13 cellular contexts compared by ENCODE assay signal in the genomic region with DNA sequence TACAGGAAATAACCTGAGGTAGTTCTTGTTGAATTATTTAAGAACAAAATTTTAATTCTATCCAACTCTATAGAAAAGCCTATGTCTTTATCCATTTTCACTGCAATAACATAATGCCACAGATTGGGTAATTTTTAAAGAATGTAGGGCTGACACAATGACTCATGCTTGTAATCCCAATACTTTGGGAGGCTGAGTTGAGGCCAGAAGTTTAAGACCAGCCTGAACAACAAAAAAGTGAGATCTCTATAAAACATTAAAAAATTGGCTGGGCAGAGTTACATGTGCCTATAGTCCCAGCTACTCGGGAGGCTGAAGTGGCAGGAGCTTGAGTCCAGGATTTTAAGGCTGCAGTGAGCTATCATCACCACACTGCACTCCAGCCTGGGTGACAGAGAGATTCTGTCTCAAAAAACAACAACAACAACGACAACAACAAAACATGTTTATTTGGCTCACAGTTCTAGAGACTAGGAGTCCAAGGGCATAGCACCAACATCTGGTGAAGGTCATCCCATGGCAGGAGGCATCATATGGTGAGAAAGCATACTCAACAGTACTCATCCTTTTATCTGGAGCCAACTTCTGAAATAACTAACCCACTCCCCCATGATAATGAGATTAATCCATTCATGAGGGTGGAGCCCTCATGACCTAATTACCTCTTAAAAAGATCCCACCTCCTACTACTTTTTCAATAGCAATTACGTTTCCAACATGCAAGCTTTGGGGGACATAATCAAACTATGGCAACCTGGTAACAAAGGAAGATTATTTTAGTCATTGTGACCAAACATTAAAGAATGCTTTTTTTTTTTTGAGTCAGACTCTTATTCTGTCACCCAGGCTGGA. TPM values are rescaled to one million over a fixed set of nuclear protein-coding genes. Genes with fewer than 3 reads are reported as not detected.
A peak's percentile ranks its signal among the peaks of the same experiment; 100 is the strongest.
DNase-seq lines count a peak whose midpoint lies in the region; ATAC-seq and TF ChIP-seq lines count a peak whose summit lies in the region.
"Had no signal": no experiment of that assay in that cellular context is flagged by ENCODE, and none has a peak within 500 bp of the region (broad histone marks: within the 10 kb centered on the region; RNA-seq: fewer than 3 reads in every experiment).

No MANE protein-coding gene starts in this region.

- H3K27me3 ChIP-seq in ACC112 (ENCODE audit: insufficient read depth, low read length) = no peaks in the 10 kb centered on the region

- no peak overlapping the region for H2AFZ ChIP-seq in ACC112 (ENCODE audit: low read length, unreplicated experiment)
- H2AFZ ChIP-seq: GM23338 had no signal

- DNase-seq in HS-27A (ENCODE audit: low read depth) (peak; percentile 57), glomerular visceral epithelial cell (ENCODE audit: extremely low spot score) (peak; percentile 36), iPS-NIHi7 (ENCODE audit: extremely low spot score) (no peak), GM10266 (ENCODE audit: extremely low spot score) (no peak), SHP77 (lab: John Stamatoyannopoulos, UW) (no peak)
- DNase-seq: activated naive CD4-positive, alpha-beta T cell treated with Interleukin-2 at 50 U/mL for 16 hours; CD4-positive, alpha-beta T cell; stimulated activated naive CD8-positive, alpha-beta T cell treated with anti-CD3 and anti-CD28 coated beads, Interleukin-15, amount 100 ng/mL, for 72 hours; WERI-Rb-1 had no signal

- peaks cover 29% of the 10 kb centered on the region for H3K79me2 ChIP-seq in ACC112 (ENCODE audit: control insufficient read depth, insufficient read depth, low read length, unreplicated experiment)

- peak overlapping the region; percentile 27; the same call in 1 of the 2 replicates for H3K4me3 ChIP-seq in ACC112 (ENCODE audit: low read depth, low read length)
- H3K4me3 ChIP-seq: GM23338 had no signal

- H3K9me3 Mint-ChIP-seq in activated T-helper 17 cell treated with anti-CD3 and anti-CD28 coated beads, Interleukin-2, amount 50 U/mL, for 72 hours = no peaks in the 10 kb centered on the region
- H3K9me3 Mint-ChIP-seq: CD4-positive, alpha-beta T cell; GM23338; stimulated activated naive CD8-positive, alpha-beta T cell treated with anti-CD3 and anti-CD28 coated beads, Interleukin-15, amount 100 ng/mL, for 72 hours had no signal

- no peak for TF ChIP-seq CTCF in GM10266 (IDR thresholded peaks at IDR 0.05; ENCODE audit: control insufficient read depth, insufficient read depth, low read depth, missing control alignments)

- ATAC-seq in activated T-helper 17 cell treated with anti-CD3 and anti-CD28 coated beads, Interleukin-2, amount 50 U/mL, for 72 hours (replicated peaks) = peak; percentile 23
- ATAC-seq in HG02852 (IDR thresholded peaks at IDR 0.05; ENCODE audit: unreplicated experiment) = no peak
- ATAC-seq: GM23338; stimulated activated naive CD8-positive, alpha-beta T cell treated with anti-CD3 and anti-CD28 coated beads, Interleukin-15, amount 100 ng/mL, for 72 hours had no signal

- H3K27ac Mint-ChIP-seq in activated T-helper 17 cell treated with anti-CD3 and anti-CD28 coated beads, Interleukin-2, amount 50 U/mL, for 72 hours = no peak overlapping the region
- H3K27ac Mint-ChIP-seq: CD4-positive, alpha-beta T cell; GM23338; stimulated activated naive CD8-positive, alpha-beta T cell treated with anti-CD3 and anti-CD28 coated beads, Interleukin-15, amount 100 ng/mL, for 72 hours had no signal

- no peaks in the 10 kb centered on the region for H3K36me3 ChIP-seq in ACC112 (ENCODE audit: insufficient read depth, low read length)

- H3K36me3 Mint-ChIP-seq in activated T-helper 17 cell treated with anti-CD3 and anti-CD28 coated beads, Interleukin-2, amount 50 U/mL, for 72 hours (ENCODE audit: low read depth) = no peaks in the 10 kb centered on the region

- no peak overlapping the region for H3K4me3 Mint-ChIP-seq in activated T-helper 17 cell treated with anti-CD3 and anti-CD28 coated beads, Interleukin-2, amount 50 U/mL, for 72 hours
- H3K4me3 Mint-ChIP-seq: CD4-positive, alpha-beta T cell; GM23338; stimulated activated naive CD8-positive, alpha-beta T cell treated with anti-CD3 and anti-CD28 coated beads, Interleukin-15, amount 100 ng/mL, for 72 hours had no signal

- H3K4me1 ChIP-seq in ACC112 (ENCODE audit: control insufficient read depth, insufficient read depth, low read length, unreplicated experiment) = peaks cover 28% of the 10 kb centered on the region

- H3K27me3 Mint-ChIP-seq in activated T-helper 17 cell treated with anti-CD3 and anti-CD28 coated beads, Interleukin-2, amount 50 U/mL, for 72 hours = no peaks in the 10 kb centered on the region
- H3K27me3 Mint-ChIP-seq: CD4-positive, alpha-beta T cell; stimulated activated naive CD8-positive, alpha-beta T cell treated with anti-CD3 and anti-CD28 coated beads, Interleukin-15, amount 100 ng/mL, for 72 hours had no signal

- H3K27ac ChIP-seq in ACC112 (ENCODE audit: low read depth, low read length) = peak overlapping the region; percentile 88
- H3K27ac ChIP-seq: WERI-Rb-1 had no signal

- H3K4me1 Mint-ChIP-seq in activated T-helper 17 cell treated with anti-CD3 and anti-CD28 coated beads, Interleukin-2, amount 50 U/mL, for 72 hours = no peaks in the 10 kb centered on the region
- H3K4me1 Mint-ChIP-seq: stimulated activated naive CD8-positive, alpha-beta T cell treated with anti-CD3 and anti-CD28 coated beads, Interleukin-15, amount 100 ng/mL, for 72 hours had no signal

RNA-seq across cellular contexts. Expression of a gene that starts 59.6 kb away (rescaled TPM):
- total RNA-seq in activated T-helper 17 cell treated with anti-CD3 and anti-CD28 coated beads, Interleukin-2, amount 50 U/mL, for 72 hours = 1 to 10 TPM; 5.2 to 8.2 TPM

Comparison
In these comparisons a context has a peak if more than half of its experiments do, and no peak if none do; other contexts are left out.
1. DNase-seq: peak in HS-27A (single experiment) and glomerular visceral epithelial cell (single experiment); none in iPS-NIHi7 (single experiment), GM10266 (single experiment) and SHP77 (0 of 2).